ENCODE assay signal across 17 cellular contexts in genomic region chr4:76442807-76443206, GRCh38. TPM values are rescaled to one million over a fixed set of nuclear protein-coding genes. Genes with fewer than 3 reads are reported as not detected.
"Had no signal": no experiment of that assay in that cellular context is flagged by ENCODE, and none has a peak within 500 bp of the region (broad histone marks: within the 10 kb centered on the region; RNA-seq: fewer than 3 reads in every experiment).

No MANE protein-coding gene starts in this region.

- H3K27me3 ChIP-seq: foreskin keratinocyte, spleen, tibial artery had no signal

- ATAC-seq: effector memory CD8-positive, alpha-beta T cell; foreskin keratinocyte; left ventricle myocardium superior; sciatic nerve; stimulated activated memory B cell treated with anti-CD40 and anti-IgM and Interleukin-4, amounts not matched to agents 10 μg/mL and 1 μg/mL and 100 μg/mL, for 72 hours had no signal

- DNase-seq: effector memory CD8-positive, alpha-beta T cell; foreskin keratinocyte; left ventricle myocardium superior; mesenchymal stem cell; naive B cell; posterior cingulate gyrus; spleen; stimulated activated CD4-positive, alpha-beta T cell treated with anti-CD3 and anti-CD28 coated beads, Interleukin-15, amount 100 ng/mL, for 24 hours; stimulated activated CD4-positive, alpha-beta T cell treated with anti-CD3 and anti-CD28 coated beads, Interleukin-1b, Interleukin-23, amount 100 ng/mL, for 48 hours; stimulated activated CD4-positive, alpha-beta T cell treated with anti-CD3 and anti-CD28 coated beads, Interleukin-4, amount 100 ng/mL, for 24 hours; tibial artery had no signal

- H3K9me3 ChIP-seq: spleen, tibial artery had no signal

- H3K27ac ChIP-seq: foreskin keratinocyte, spleen, tibial artery had no signal

- H3K36me3 ChIP-seq: spleen, tibial artery had no signal

- H3K36me3 Mint-ChIP-seq: naive B cell; stimulated activated memory B cell treated with anti-CD40 and anti-IgM and Interleukin-4, amounts not matched to agents 10 μg/mL and 1 μg/mL and 100 μg/mL, for 72 hours had no signal

- H3K4me3 ChIP-seq: lung, spleen, tibial artery had no signal

- H3K4me1 ChIP-seq: foreskin keratinocyte, spleen had no signal

- H3K4me1 Mint-ChIP-seq: naive B cell; stimulated activated memory B cell treated with anti-CD40 and anti-IgM and Interleukin-4, amounts not matched to agents 10 μg/mL and 1 μg/mL and 100 μg/mL, for 72 hours had no signal

- H3K9me3 Mint-ChIP-seq: effector memory CD8-positive, alpha-beta T cell; nephron; stimulated activated naive CD8-positive, alpha-beta T cell treated with anti-CD3 and anti-CD28 coated beads, Interleukin-15, Interleukin-2, amounts not matched to agents 100 ng/mL and 50 ng/mL, for 24 hours had no signal

- H3K4me3 Mint-ChIP-seq: effector memory CD8-positive, alpha-beta T cell; naive B cell; nephron; stimulated activated memory B cell treated with anti-CD40 and anti-IgM and Interleukin-4, amounts not matched to agents 10 μg/mL and 1 μg/mL and 100 μg/mL, for 72 hours; stimulated activated naive CD8-positive, alpha-beta T cell treated with anti-CD3 and anti-CD28 coated beads, Interleukin-15, Interleukin-2, amounts not matched to agents 100 ng/mL and 50 ng/mL, for 24 hours had no signal

- H3K27ac Mint-ChIP-seq: effector memory CD8-positive, alpha-beta T cell; nephron; stimulated activated memory B cell treated with anti-CD40 and anti-IgM and Interleukin-4, amounts not matched to agents 10 μg/mL and 1 μg/mL and 100 μg/mL, for 72 hours; stimulated activated naive CD8-positive, alpha-beta T cell treated with anti-CD3 and anti-CD28 coated beads, Interleukin-15, Interleukin-2, amounts not matched to agents 100 ng/mL and 50 ng/mL, for 24 hours had no signal

RNA-seq across cellular contexts. Expression of gene CCDC158, which starts 21.9 kb away (rescaled TPM):
- total RNA-seq: foreskin keratinocyte, pulmonary artery endothelial cell had no signal
- polyA plus RNA-seq: foreskin keratinocyte had no signal
